In genomic region chr15:25438601-25439455, GRCh38 we compare ENCODE assay signal across 8 cellular contexts. TPM values are rescaled to one million over a fixed set of nuclear protein-coding genes. Genes with fewer than 3 reads are reported as not detected.
DNase-seq lines count a peak whose midpoint lies in the region; ATAC-seq, FAIRE-seq and TF ChIP-seq lines count a peak whose summit lies in the region.

TSS of gene UBE3A (minus strand) at chr15:25439024. CDS start at chr15:25409107, 29,917 bp downstream.

- DNase-seq in NCI-H1694 treated with DMSO at 0.1 percent for 48 hours (lab: John Stamatoyannopoulos, UW) (peak; percentile 34), ascending aorta (ENCODE audit: low spot score in 2 of 2) (peak; percentile 60 to 94), right cardiac atrium (peak; percentile 92 to 97 (median 97)), pulmonary artery endothelial cell (ENCODE audit: low read depth, low spot score) (peak; percentile 75), urothelium cell line (ENCODE audit: low spot score) (peak; percentile 96)
- DNase-seq in T-helper 2 cell treated with Interferon-gamma antibody and Interleukin-4, amounts not matched to agents 5 μg/mL and 100 μg/mL, for 36 hours (ENCODE audit: low spot score) = peak; percentile 90

- H3K9me3 ChIP-seq in ascending aorta (no peaks in the 10 kb centered on the region), right cardiac atrium (ENCODE audit: control insufficient read depth, low read length) (no peaks in the 10 kb centered on the region)

- peak within 1 kb of the TSS; percentile 93 to 99 for H3K4me3 ChIP-seq in ascending aorta
- H3K4me3 ChIP-seq in right cardiac atrium (ENCODE audit: low read length) = peak within 1 kb of the TSS; percentile 83

- peaks cover 27% of the 10 kb centered on the region for H3K4me1 Mint-ChIP-seq in T-helper 2 cell treated with Interferon-gamma antibody and Interleukin-4, amounts not matched to agents 5 μg/mL and 100 μg/mL, for 36 hours (ENCODE audit: low read depth)

- TF ChIP-seq CTCF in ascending aorta (IDR thresholded peaks at IDR 0.05) = peak; percentile 8 to 43 (median 17)

- peak within 1 kb of the TSS; percentile 90 for H3K4me3 Mint-ChIP-seq in T-helper 2 cell treated with Interferon-gamma antibody and Interleukin-4, amounts not matched to agents 5 μg/mL and 100 μg/mL, for 36 hours

- peaks cover 10% of the 10 kb centered on the region for H3K36me3 Mint-ChIP-seq in T-helper 2 cell treated with Interferon-gamma antibody and Interleukin-4, amounts not matched to agents 5 μg/mL and 100 μg/mL, for 36 hours (ENCODE audit: low read depth)

- ATAC-seq in GM18505 (IDR thresholded peaks at IDR 0.05; ENCODE audit: unreplicated experiment) (peak; percentile 88), HG02938 (IDR thresholded peaks at IDR 0.05; ENCODE audit: unreplicated experiment) (peak; percentile 72), right cardiac atrium (peak; percentile 99)

- H3K4me1 ChIP-seq in ascending aorta (peaks cover 0 to 32% of the 10 kb centered on the region in 2 donors), right cardiac atrium (ENCODE audit: control insufficient read depth, insufficient read depth, low read length) (no peaks in the 10 kb centered on the region)

- peak within 1 kb of the TSS; percentile 94 for H3K27ac Mint-ChIP-seq in T-helper 2 cell treated with Interferon-gamma antibody and Interleukin-4, amounts not matched to agents 5 μg/mL and 100 μg/mL, for 36 hours

- under 1% methylated on average over 91 of the region's 99 CpGs for WGBS in right cardiac atrium

- H3K27me3 Mint-ChIP-seq in T-helper 2 cell treated with Interferon-gamma antibody and Interleukin-4, amounts not matched to agents 5 μg/mL and 100 μg/mL, for 36 hours (ENCODE audit: low read depth) = no peaks in the 10 kb centered on the region

- intact Hi-C loops in ascending aorta (cut with DNase I) (loop anchor here (1.0 to 10.0 kb wide), 6 partner anchors 77 to 643 kb away; partner anchors contain the start of gene ATP10A), right cardiac atrium (cut with DNase I) (loop anchor here in 2 of 4 donors (10.0 kb wide), 2 partner anchors 94 to 104 kb away; no protein-coding TSS in a partner anchor)

- H3K9me3 Mint-ChIP-seq in T-helper 2 cell treated with Interferon-gamma antibody and Interleukin-4, amounts not matched to agents 5 μg/mL and 100 μg/mL, for 36 hours = peaks cover 6% of the 10 kb centered on the region

- H3K36me3 ChIP-seq in ascending aorta = no peaks in the 10 kb centered on the region

- no peaks in the 10 kb centered on the region for H3K27me3 ChIP-seq in ascending aorta
- H3K27me3 ChIP-seq in right cardiac atrium (ENCODE audit: control insufficient read depth, insufficient read depth) = no peaks in the 10 kb centered on the region

- peak; percentile 91 for TF ChIP-seq POLR2A in GM18505 (IDR thresholded peaks at IDR 0.05; ENCODE audit: borderline replicate concordance, extremely low read depth, insufficient read depth, insufficient read length)

- peak; percentile 92 for FAIRE-seq in urothelium cell line (lab: Jason Lieb, UNC)

- H3K27ac ChIP-seq in ascending aorta (peak within 1 kb of the TSS; percentile 98 to 100), right cardiac atrium (ENCODE audit: low read length) (peak within 1 kb of the TSS; percentile 86)

RNA-seq across cellular contexts. Expression of gene UBE3A, which starts in this region (rescaled TPM):
- total RNA-seq in ascending aorta = 34.1 TPM
- 100 to 1,000 TPM; 100 to 119 (median 107) TPM for total RNA-seq in right cardiac atrium
- polyA plus RNA-seq in right cardiac atrium = 30.7 TPM
- total RNA-seq in pulmonary artery endothelial cell = 60.8 and 70.2 TPM in 2 replicates

Comparison
In these comparisons a context has a peak if more than half of its experiments do, and no peak if none do; other contexts are left out.
1. Peak in every context shown above with its lines: DNase-seq, ATAC-seq, H3K4me3 ChIP-seq and H3K27ac ChIP-seq.
2. DNase-seq: peak in every context shown above with its lines; median percentile 97 in right cardiac atrium; 96 in urothelium cell line; 90 in T-helper 2 cell treated with Interferon-gamma antibody and Interleukin-4, amounts not matched to agents 5 μg/mL and 100 μg/mL, for 36 hours; 77 in ascending aorta; 75 in pulmonary artery endothelial cell; 34 in NCI-H1694 treated with DMSO at 0.1 percent for 48 hours.